Comparison of ENCODE assay signal across 16 cellular contexts in genomic region chr2:63300835-63301234, GRCh38.
DNase-seq lines count a peak whose midpoint lies in the region; ATAC-seq and TF ChIP-seq lines count a peak whose summit lies in the region.
"Had no signal": no experiment of that assay in that cellular context is flagged by ENCODE, and none has a peak within 500 bp of the region (broad histone marks: within the 10 kb centered on the region; RNA-seq: fewer than 3 reads in every experiment).

No MANE protein-coding gene starts in this region.

- no peak overlapping the region for H3K27ac ChIP-seq in Panc1 (ENCODE audit: low read length)
- H3K27ac ChIP-seq: colonic mucosa, ovary had no signal

- H3K4me1 Mint-ChIP-seq in progenitor cell of endocrine pancreas (ENCODE audit: low read depth), result no peaks in the 10 kb centered on the region
- H3K4me1 Mint-ChIP-seq: activated naive CD8-positive, alpha-beta T cell treated with anti-CD3 and anti-CD28 coated beads for 36 hours; mesothelial cell of epicardium had no signal

- H3K27ac Mint-ChIP-seq in progenitor cell of endocrine pancreas, result no peak overlapping the region
- H3K27ac Mint-ChIP-seq: activated naive CD8-positive, alpha-beta T cell treated with anti-CD3 and anti-CD28 coated beads for 36 hours; mesothelial cell of epicardium; type B pancreatic cell had no signal

- no peaks in the 10 kb centered on the region for H3K9me3 ChIP-seq in Panc1 (ENCODE audit: control insufficient read depth, insufficient read depth, low read depth, low read length)
- H3K9me3 ChIP-seq: colonic mucosa had no signal

- H3K4me3 Mint-ChIP-seq in progenitor cell of endocrine pancreas (ENCODE audit: low read depth), result no peak overlapping the region
- H3K4me3 Mint-ChIP-seq: activated naive CD8-positive, alpha-beta T cell treated with anti-CD3 and anti-CD28 coated beads for 36 hours; mesothelial cell of epicardium; type B pancreatic cell had no signal

- peaks cover 24% of the 10 kb centered on the region for H3K36me3 Mint-ChIP-seq in progenitor cell of endocrine pancreas (ENCODE audit: insufficient read depth)

- intact Hi-C loops in Panc1 (cut with micrococcal nuclease; ENCODE audit: unreplicated experiment), result loop anchor here (5.0 kb wide), 1 partner anchor 514 kb away; no protein-coding TSS in a partner anchor

- no peaks in the 10 kb centered on the region for H3K27me3 ChIP-seq in Panc1 (ENCODE audit: control insufficient read depth, insufficient read depth, low read length)
- H3K27me3 ChIP-seq: colonic mucosa, ovary had no signal

- BruUV-seq in Panc1 (replicated peaks; lab: Mats Ljungman, UMichigan), result no TSS peak

- CTCF ChIA-PET in Panc1 (lab: Charles Lee), result no interaction called here

- H3K4me3 ChIP-seq in HFF-Myc (replicated peaks; ENCODE audit: low read depth, low read length), result no peak overlapping the region
- H3K4me3 ChIP-seq in Panc1 (ENCODE audit: low read depth in 2 of 2, low read length in 2 of 2), result no peak overlapping the region
- H3K4me3 ChIP-seq in fibroblast of mammary gland (ENCODE audit: control insufficient read depth, low read depth, low read length), result no peak overlapping the region
- H3K4me3 ChIP-seq: colonic mucosa, ovary had no signal

- DNase-seq in DMS53 (lab: John Stamatoyannopoulos, UW) (peak; percentile 34), DMS53 treated with DMSO at 0.1 percent for 48 hours (lab: John Stamatoyannopoulos, UW; ENCODE audit: unreplicated experiment) (no peak), HFF-Myc (ENCODE audit: extremely low read depth, low read depth) (no peak), Panc1 (ENCODE audit: low read depth, low spot score) (no peak), fibroblast of mammary gland (ENCODE audit: low read depth) (peak; percentile 3), progenitor cell of endocrine pancreas (ENCODE audit: low spot score, unreplicated experiment) (no peak), GM19240 (ENCODE audit: insufficient read length, low spot score) (no peak)
- DNase-seq: activated naive CD8-positive, alpha-beta T cell treated with anti-CD3 and anti-CD28 coated beads for 36 hours; colonic mucosa; NCI-H1092 treated with DMSO at 0.1 percent for 48 hours; ovary; SIG-M5 had no signal

- H3K27me3 Mint-ChIP-seq in progenitor cell of endocrine pancreas, result no peaks in the 10 kb centered on the region
- H3K27me3 Mint-ChIP-seq: activated naive CD8-positive, alpha-beta T cell treated with anti-CD3 and anti-CD28 coated beads for 36 hours; type B pancreatic cell had no signal

- POLR2A ChIA-PET in Panc1 (lab: Charles Lee), result no interaction called here

- no peaks in the 10 kb centered on the region for H3K36me3 ChIP-seq in Panc1 (ENCODE audit: control insufficient read depth, insufficient read depth, low read length)
- H3K36me3 ChIP-seq: colonic mucosa, ovary had no signal

- peak; percentile 48; the same call in 1 of the 2 replicates for ATAC-seq in Panc1
- no peak for ATAC-seq in HG03097 (IDR thresholded peaks at IDR 0.05; ENCODE audit: low FRiP score, unreplicated experiment)

- in situ Hi-C loops in Panc1 (cut with HindIII; ENCODE audit: low pct_unique_long_range_greater_than_20kb, low sequenced_read_pairs), result no loop called here

- TF ChIP-seq CTCF in HFF-Myc (IDR thresholded peaks at IDR 0.05; ENCODE audit: low read depth, low read length, missing control alignments), result peak; percentile 10
- peak; percentile 55 for TF ChIP-seq CTCF in Panc1 (IDR thresholded peaks at IDR 0.05)
- peak; percentile 6 for TF ChIP-seq CTCF in fibroblast of mammary gland (conservative IDR thresholded peaks at IDR 0.05; ENCODE audit: control insufficient read depth, insufficient read depth, low read depth, low read length)
- no peak for TF ChIP-seq CTCF in progenitor cell of endocrine pancreas (IDR thresholded peaks at IDR 0.05; ENCODE audit: unreplicated experiment)

- no peaks in the 10 kb centered on the region for H3K4me1 ChIP-seq in Panc1 (ENCODE audit: control insufficient read depth, insufficient read depth, low read length)
- H3K4me1 ChIP-seq: Caco-2, colonic mucosa had no signal

- H3K9me3 Mint-ChIP-seq in progenitor cell of endocrine pancreas (ENCODE audit: low read depth), result peaks cover 61% of the 10 kb centered on the region

Comparison
In these comparisons a context has a peak if more than half of its experiments do, and no peak if none do; other contexts are left out.
1. DNase-seq: peak in DMS53 (single experiment) and fibroblast of mammary gland (single experiment); none in DMS53 treated with DMSO at 0.1 percent for 48 hours (single experiment), HFF-Myc (single experiment), Panc1 (single experiment), progenitor cell of endocrine pancreas (single experiment) and GM19240 (single experiment).